In the genomic region with DNA sequence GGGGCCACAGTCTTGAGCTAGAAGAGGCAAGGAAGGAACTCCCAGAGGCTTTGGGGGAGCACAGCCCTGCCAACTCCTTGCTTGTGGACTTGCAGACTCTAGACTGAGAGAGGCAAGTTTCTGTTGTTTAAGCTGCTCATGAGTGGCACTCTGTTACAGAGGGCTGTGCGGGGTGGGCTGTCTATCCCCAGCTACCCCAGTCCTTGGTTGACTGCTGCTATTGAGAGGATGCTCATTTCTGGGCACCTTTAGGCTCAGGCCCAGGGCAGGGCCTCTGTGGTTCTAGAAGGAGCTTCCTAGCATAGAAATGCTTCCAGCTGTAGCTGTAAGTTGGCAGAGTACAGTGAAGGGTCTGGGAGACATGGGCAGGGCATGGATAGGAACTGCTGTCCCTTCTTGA, we compare ENCODE assay signal across 23 cellular contexts.
"Had no signal": no experiment of that assay in that cellular context is flagged by ENCODE, and none has a peak within 500 bp of the region (broad histone marks: within the 10 kb centered on the region; RNA-seq: fewer than 3 reads in every experiment).

No MANE protein-coding gene starts in this region.

- ATAC-seq: effector memory CD8-positive, alpha-beta T cell; esophagus mucosa; foreskin keratinocyte; gastrocnemius medialis; gastroesophageal sphincter; heart left ventricle had no signal

- H3K27me3 ChIP-seq: colonic mucosa, dorsolateral prefrontal cortex, esophagus muscularis mucosa, esophagus squamous epithelium, foreskin keratinocyte, gastrocnemius medialis, gastroesophageal sphincter, heart left ventricle had no signal

- H3K4me1 ChIP-seq: colonic mucosa, esophagus muscularis mucosa, gastrocnemius medialis, gastroesophageal sphincter, heart left ventricle had no signal

- H3K4me3 ChIP-seq: colonic mucosa, coronary artery, dorsolateral prefrontal cortex, esophagus muscularis mucosa, esophagus squamous epithelium, gastrocnemius medialis, gastroesophageal sphincter, heart left ventricle had no signal

- H3K36me3 ChIP-seq: colonic mucosa, esophagus muscularis mucosa, esophagus squamous epithelium, gastrocnemius medialis, gastroesophageal sphincter, heart left ventricle had no signal

- H3K9me3 ChIP-seq: colonic mucosa, esophagus muscularis mucosa, gastrocnemius medialis, gastroesophageal sphincter had no signal

- DNase-seq: colonic mucosa; cortex of kidney; dermis blood vessel endothelial cell; dorsolateral prefrontal cortex; effector CD4-positive, alpha-beta T cell; effector CD8-positive, alpha-beta T cell; effector memory CD4-positive, alpha-beta T cell; effector memory CD8-positive, alpha-beta T cell; endodermal cell; erythroblast; esophagus squamous epithelium; foreskin fibroblast; foreskin keratinocyte; foreskin melanocyte; gastrocnemius medialis; glutamatergic neuron; head of caudate nucleus; heart left ventricle had no signal

- H3K27ac ChIP-seq: colonic mucosa, coronary artery, dorsolateral prefrontal cortex, epithelial cell of prostate, esophagus muscularis mucosa, esophagus squamous epithelium, foreskin keratinocyte, gastrocnemius medialis, gastroesophageal sphincter, heart left ventricle had no signal
